ENCODE assay signal across 1 cellular context in the genomic region with DNA sequence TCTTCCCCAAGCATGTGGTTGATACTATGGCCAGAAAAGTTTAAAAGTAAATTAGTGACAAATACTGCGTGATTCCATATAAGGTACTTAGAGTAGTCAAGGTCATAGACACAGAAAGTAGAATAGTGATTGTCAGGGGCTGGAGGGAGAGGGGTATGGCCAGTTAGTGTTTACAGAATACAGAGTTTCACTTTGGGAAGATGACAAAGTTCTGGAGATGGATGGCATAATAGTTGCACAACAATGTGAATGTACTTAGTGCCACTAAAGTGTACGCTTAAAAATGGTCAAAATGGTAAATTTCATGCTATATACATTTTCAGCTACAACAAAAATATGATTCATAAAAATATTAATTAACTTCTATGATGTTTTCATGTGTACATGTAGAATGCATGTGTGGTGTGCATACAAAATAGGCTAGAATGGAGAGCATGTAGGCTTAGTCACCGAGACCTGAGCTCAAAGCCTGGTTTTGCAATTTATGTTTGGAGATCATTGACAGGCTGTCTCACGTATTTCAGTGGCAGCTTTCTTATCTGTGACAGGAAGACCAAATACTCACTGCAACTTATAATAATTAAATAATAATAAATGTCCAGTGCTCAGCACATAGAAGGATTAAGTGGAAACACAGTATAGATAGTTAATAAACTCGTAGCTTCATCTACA.
TF ChIP-seq lines count a peak whose summit lies in the region.

No MANE protein-coding gene starts in this region.

TF ChIP-seq in HepG2, 621 proteins besides CTCF, POLR2A, EP300 and RAD21 (continues in another document):
- TF ChIP-seq, protein P1, sequence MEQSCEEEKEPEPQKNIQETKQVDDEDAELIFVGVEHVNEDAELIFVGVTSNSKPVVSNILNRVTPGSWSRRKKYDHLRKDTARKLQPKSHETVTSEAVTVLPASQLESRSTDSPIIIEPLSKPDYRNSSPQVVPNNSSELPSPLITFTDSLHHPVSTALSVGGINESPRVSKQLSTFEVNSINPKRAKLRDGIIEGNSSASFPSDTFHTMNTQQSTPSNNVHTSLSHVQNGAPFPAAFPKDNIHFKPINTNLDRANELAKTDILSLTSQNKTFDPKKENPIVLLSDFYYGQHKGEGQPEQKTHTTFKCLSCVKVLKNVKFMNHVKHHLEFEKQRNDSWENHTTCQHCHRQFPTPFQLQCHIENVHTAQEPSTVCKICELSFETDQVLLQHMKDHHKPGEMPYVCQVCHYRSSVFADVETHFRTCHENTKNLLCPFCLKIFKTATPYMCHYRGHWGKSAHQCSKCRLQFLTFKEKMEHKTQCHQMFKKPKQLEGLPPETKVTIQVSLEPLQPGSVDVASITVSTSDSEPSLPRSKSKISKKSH (CRISPR knock-in tag; IDR thresholded peaks at IDR 0.05; ENCODE audit: borderline replicate concordance), result no peak
- TF ChIP-seq MEIS2 (CRISPR knock-in tag; IDR thresholded peaks at IDR 0.05) (no peak), CREM (IDR thresholded peaks at IDR 0.05) (peak; percentile 49; the same call in 1 of the 2 replicates), CREM (CRISPR knock-in tag; IDR thresholded peaks at IDR 0.05) (no peak), ZNF30 (CRISPR knock-in tag; IDR thresholded peaks at IDR 0.05) (no peak), MTA1 (CRISPR knock-in tag; IDR thresholded peaks at IDR 0.05; ENCODE audit: borderline replicate concordance) (no peak), ATF7 (IDR thresholded peaks at IDR 0.05) (no peak), ATF7 (CRISPR knock-in tag; IDR thresholded peaks at IDR 0.05) (no peak), NFRKB (IDR thresholded peaks at IDR 0.05) (no peak), GABPB1 (CRISPR knock-in tag; IDR thresholded peaks at IDR 0.05) (no peak), ZNF441 (CRISPR knock-in tag; IDR thresholded peaks at IDR 0.05; ENCODE audit: borderline replicate concordance) (no peak), ZNF749 (CRISPR knock-in tag; IDR thresholded peaks at IDR 0.05; ENCODE audit: borderline replicate concordance) (no peak), ARNT2 (CRISPR knock-in tag; IDR thresholded peaks at IDR 0.05; ENCODE audit: low read depth) (no peak), NCOA1 (CRISPR knock-in tag; IDR thresholded peaks at IDR 0.05) (no peak), ZNF205 (CRISPR knock-in tag; IDR thresholded peaks at IDR 0.05) (0 out of 2 replicates have a peak, but pooled peaks have one; percentile 14), SRSF1 (optimal IDR thresholded peaks at IDR 0.05; ENCODE audit: low read depth, low read length) (no peak), ZNF263 (CRISPR knock-in tag; IDR thresholded peaks at IDR 0.05) (no peak), HDAC1 (CRISPR knock-in tag; IDR thresholded peaks at IDR 0.05) (0 out of 2 replicates have a peak, but pooled peaks have one; percentile 5), ASH2L (IDR thresholded peaks at IDR 0.05; ENCODE audit: insufficient read length, low read depth, low read length) (no peak), RXRB (CRISPR knock-in tag; IDR thresholded peaks at IDR 0.05; ENCODE audit: borderline replicate concordance) (0 out of 2 replicates have a peak, but pooled peaks have one; percentile 14), ZNF891 (CRISPR knock-in tag; IDR thresholded peaks at IDR 0.05) (no peak), YEATS4 (CRISPR knock-in tag; IDR thresholded peaks at IDR 0.05; ENCODE audit: borderline replicate concordance) (no peak), PTBP1 (IDR thresholded peaks at IDR 0.05; ENCODE audit: low read depth, low read length, poor library complexity, severe bottlenecking) (no peak), GPN1 (CRISPR knock-in tag; IDR thresholded peaks at IDR 0.05; ENCODE audit: borderline replicate concordance) (no peak), STAG1 (CRISPR knock-in tag; IDR thresholded peaks at IDR 0.05) (no peak), JUNB (CRISPR knock-in tag; IDR thresholded peaks at IDR 0.05; ENCODE audit: borderline replicate concordance) (no peak), SOX6 (IDR thresholded peaks at IDR 0.05) (no peak), SOX6 (CRISPR knock-in tag; IDR thresholded peaks at IDR 0.05) (peak; percentile 77), KDM1A (CRISPR knock-in tag; IDR thresholded peaks at IDR 0.05) (0 out of 2 replicates have a peak, but pooled peaks have one; percentile 55), MLLT10 (CRISPR knock-in tag; IDR thresholded peaks at IDR 0.05) (no peak), CENPT (CRISPR knock-in tag; IDR thresholded peaks at IDR 0.05; ENCODE audit: low read depth) (no peak), FOXP1 (IDR thresholded peaks at IDR 0.05) (no peak), FOXP1 (CRISPR knock-in tag; IDR thresholded peaks at IDR 0.05) (peak; percentile 44; the same call in 1 of the 2 replicates), ZNF788 (CRISPR knock-in tag; IDR thresholded peaks at IDR 0.05; ENCODE audit: borderline replicate concordance) (no peak)
- TF ChIP-seq, protein P2, sequence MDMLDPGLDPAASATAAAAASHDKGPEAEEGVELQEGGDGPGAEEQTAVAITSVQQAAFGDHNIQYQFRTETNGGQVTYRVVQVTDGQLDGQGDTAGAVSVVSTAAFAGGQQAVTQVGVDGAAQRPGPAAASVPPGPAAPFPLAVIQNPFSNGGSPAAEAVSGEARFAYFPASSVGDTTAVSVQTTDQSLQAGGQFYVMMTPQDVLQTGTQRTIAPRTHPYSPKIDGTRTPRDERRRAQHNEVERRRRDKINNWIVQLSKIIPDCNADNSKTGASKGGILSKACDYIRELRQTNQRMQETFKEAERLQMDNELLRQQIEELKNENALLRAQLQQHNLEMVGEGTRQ (IDR thresholded peaks at IDR 0.05; ENCODE audit: low read depth, low read length), result no peak
- TF ChIP-seq, protein P2 (CRISPR knock-in tag; IDR thresholded peaks at IDR 0.05; ENCODE audit: borderline replicate concordance), result no peak
- TF ChIP-seq, protein P3, sequence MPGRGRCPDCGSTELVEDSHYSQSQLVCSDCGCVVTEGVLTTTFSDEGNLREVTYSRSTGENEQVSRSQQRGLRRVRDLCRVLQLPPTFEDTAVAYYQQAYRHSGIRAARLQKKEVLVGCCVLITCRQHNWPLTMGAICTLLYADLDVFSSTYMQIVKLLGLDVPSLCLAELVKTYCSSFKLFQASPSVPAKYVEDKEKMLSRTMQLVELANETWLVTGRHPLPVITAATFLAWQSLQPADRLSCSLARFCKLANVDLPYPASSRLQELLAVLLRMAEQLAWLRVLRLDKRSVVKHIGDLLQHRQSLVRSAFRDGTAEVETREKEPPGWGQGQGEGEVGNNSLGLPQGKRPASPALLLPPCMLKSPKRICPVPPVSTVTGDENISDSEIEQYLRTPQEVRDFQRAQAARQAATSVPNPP (CRISPR knock-in tag; IDR thresholded peaks at IDR 0.05), result no peak
- TF ChIP-seq, protein P4, sequence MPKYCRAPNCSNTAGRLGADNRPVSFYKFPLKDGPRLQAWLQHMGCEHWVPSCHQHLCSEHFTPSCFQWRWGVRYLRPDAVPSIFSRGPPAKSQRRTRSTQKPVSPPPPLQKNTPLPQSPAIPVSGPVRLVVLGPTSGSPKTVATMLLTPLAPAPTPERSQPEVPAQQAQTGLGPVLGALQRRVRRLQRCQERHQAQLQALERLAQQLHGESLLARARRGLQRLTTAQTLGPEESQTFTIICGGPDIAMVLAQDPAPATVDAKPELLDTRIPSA (CRISPR knock-in tag; IDR thresholded peaks at IDR 0.05; ENCODE audit: borderline replicate concordance), result no peak
- TF ChIP-seq, protein P5, sequence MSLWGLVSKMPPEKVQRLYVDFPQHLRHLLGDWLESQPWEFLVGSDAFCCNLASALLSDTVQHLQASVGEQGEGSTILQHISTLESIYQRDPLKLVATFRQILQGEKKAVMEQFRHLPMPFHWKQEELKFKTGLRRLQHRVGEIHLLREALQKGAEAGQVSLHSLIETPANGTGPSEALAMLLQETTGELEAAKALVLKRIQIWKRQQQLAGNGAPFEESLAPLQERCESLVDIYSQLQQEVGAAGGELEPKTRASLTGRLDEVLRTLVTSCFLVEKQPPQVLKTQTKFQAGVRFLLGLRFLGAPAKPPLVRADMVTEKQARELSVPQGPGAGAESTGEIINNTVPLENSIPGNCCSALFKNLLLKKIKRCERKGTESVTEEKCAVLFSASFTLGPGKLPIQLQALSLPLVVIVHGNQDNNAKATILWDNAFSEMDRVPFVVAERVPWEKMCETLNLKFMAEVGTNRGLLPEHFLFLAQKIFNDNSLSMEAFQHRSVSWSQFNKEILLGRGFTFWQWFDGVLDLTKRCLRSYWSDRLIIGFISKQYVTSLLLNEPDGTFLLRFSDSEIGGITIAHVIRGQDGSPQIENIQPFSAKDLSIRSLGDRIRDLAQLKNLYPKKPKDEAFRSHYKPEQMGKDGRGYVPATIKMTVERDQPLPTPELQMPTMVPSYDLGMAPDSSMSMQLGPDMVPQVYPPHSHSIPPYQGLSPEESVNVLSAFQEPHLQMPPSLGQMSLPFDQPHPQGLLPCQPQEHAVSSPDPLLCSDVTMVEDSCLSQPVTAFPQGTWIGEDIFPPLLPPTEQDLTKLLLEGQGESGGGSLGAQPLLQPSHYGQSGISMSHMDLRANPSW (CRISPR knock-in tag; IDR thresholded peaks at IDR 0.05; ENCODE audit: borderline replicate concordance), result no peak
- TF ChIP-seq, protein P6, sequence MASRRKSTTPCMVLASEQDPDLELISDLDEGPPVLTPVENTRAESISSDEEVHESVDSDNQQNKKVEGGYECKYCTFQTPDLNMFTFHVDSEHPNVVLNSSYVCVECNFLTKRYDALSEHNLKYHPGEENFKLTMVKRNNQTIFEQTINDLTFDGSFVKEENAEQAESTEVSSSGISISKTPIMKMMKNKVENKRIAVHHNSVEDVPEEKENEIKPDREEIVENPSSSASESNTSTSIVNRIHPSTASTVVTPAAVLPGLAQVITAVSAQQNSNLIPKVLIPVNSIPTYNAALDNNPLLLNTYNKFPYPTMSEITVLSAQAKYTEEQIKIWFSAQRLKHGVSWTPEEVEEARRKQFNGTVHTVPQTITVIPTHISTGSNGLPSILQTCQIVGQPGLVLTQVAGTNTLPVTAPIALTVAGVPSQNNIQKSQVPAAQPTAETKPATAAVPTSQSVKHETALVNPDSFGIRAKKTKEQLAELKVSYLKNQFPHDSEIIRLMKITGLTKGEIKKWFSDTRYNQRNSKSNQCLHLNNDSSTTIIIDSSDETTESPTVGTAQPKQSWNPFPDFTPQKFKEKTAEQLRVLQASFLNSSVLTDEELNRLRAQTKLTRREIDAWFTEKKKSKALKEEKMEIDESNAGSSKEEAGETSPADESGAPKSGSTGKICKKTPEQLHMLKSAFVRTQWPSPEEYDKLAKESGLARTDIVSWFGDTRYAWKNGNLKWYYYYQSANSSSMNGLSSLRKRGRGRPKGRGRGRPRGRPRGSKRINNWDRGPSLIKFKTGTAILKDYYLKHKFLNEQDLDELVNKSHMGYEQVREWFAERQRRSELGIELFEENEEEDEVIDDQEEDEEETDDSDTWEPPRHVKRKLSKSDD (CRISPR knock-in tag; IDR thresholded peaks at IDR 0.05; ENCODE audit: low read depth), result no peak
- TF ChIP-seq, protein P7, sequence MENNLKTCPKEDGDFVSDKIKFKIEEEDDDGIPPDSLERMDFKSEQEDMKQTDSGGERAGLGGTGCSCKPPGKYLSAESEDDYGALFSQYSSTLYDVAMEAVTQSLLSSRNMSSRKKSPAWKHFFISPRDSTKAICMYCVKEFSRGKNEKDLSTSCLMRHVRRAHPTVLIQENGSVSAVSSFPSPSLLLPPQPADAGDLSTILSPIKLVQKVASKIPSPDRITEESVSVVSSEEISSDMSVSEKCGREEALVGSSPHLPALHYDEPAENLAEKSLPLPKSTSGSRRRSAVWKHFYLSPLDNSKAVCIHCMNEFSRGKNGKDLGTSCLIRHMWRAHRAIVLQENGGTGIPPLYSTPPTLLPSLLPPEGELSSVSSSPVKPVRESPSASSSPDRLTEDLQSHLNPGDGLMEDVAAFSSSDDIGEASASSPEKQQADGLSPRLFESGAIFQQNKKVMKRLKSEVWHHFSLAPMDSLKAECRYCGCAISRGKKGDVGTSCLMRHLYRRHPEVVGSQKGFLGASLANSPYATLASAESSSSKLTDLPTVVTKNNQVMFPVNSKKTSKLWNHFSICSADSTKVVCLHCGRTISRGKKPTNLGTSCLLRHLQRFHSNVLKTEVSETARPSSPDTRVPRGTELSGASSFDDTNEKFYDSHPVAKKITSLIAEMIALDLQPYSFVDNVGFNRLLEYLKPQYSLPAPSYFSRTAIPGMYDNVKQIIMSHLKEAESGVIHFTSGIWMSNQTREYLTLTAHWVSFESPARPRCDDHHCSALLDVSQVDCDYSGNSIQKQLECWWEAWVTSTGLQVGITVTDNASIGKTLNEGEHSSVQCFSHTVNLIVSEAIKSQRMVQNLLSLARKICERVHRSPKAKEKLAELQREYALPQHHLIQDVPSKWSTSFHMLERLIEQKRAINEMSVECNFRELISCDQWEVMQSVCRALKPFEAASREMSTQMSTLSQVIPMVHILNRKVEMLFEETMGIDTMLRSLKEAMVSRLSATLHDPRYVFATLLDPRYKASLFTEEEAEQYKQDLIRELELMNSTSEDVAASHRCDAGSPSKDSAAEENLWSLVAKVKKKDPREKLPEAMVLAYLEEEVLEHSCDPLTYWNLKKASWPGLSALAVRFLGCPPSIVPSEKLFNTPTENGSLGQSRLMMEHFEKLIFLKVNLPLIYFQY (CRISPR knock-in tag; IDR thresholded peaks at IDR 0.05; ENCODE audit: borderline replicate concordance), result no peak
